In the genomic region with DNA sequence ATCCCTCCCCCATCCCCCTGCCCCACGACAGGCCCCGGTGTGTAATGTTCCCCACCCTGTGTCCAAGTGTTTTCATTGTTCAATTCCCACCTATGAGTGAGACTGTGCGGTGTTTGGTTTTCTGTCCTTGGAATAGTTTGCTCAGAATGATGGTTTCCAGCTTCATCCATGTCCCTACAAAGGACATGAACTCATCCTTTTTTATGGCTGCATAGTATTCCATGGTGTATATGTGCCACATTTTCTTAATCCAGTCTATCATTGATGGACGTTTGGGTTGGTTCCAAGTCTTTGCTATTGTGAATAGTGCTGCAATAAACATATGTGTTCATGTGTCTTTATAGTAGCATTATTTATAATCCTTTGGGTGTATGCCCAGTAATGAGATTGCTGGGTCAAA, we compare ENCODE assay signal across 7 cellular contexts. TPM values are rescaled to one million over a fixed set of nuclear protein-coding genes. Genes with fewer than 3 reads are reported as not detected.
"Had no signal": no experiment of that assay in that cellular context is flagged by ENCODE, and none has a peak within 500 bp of the region (broad histone marks: within the 10 kb centered on the region; RNA-seq: fewer than 3 reads in every experiment).

No MANE protein-coding gene starts in this region.

RNA-seq across cellular contexts. Expression of gene DNASE1L3, which starts 32.1 kb away (rescaled TPM):
- total RNA-seq: GM23248, GM23338, H1, H4, H7, H9, HFFc6 had no signal
